In genomic region chr11:3803726-3804510, GRCh38 we compare ENCODE assay signal across 14 cellular contexts.
DNase-seq lines count a peak whose midpoint lies in the region; FAIRE-seq lines count a peak whose summit lies in the region.
"Had no signal": no experiment of that assay in that cellular context is flagged by ENCODE, and none has a peak within 500 bp of the region (broad histone marks: within the 10 kb centered on the region; RNA-seq: fewer than 3 reads in every experiment).

No MANE protein-coding gene starts in this region.

- DNase-seq in HCEC 1CT (peak; percentile 80), SW480 (ENCODE audit: low spot score) (peak; percentile 26), iris pigment epithelial cell (ENCODE audit: low read depth) (peak; percentile 44), urothelium cell line (ENCODE audit: low spot score) (peak; percentile 38), NCI-H146 (lab: John Stamatoyannopoulos, UW) (no peak), GM19240 (ENCODE audit: insufficient read length, low spot score) (no peak), NCI-H510A (lab: John Stamatoyannopoulos, UW) (no peak)
- DNase-seq: activated CD8-positive, alpha-beta memory T cell treated with anti-CD3 and anti-CD28 coated beads, Interleukin-2, amount 10 ng/mL, durations not matched to agents 7 days and 5 days; activated naive CD4-positive, alpha-beta T cell treated with anti-CD3 and anti-CD28 coated beads for 36 hours; brain microvascular endothelial cell; gastrocnemius medialis; occipital lobe; stimulated activated CD4-positive, alpha-beta T cell treated with anti-CD3 and anti-CD28 coated beads, Interleukin-12 subunit alpha, Interleukin-12 subunit beta, amount 100 ng/mL, for 4 hours had no signal

- FAIRE-seq in urothelium cell line (lab: Jason Lieb, UNC) = no peak
- FAIRE-seq: GM12892 had no signal

Comparison
In these comparisons a context has a peak if more than half of its experiments do, and no peak if none do; other contexts are left out.
1. DNase-seq: peak in HCEC 1CT (single experiment), SW480 (single experiment), iris pigment epithelial cell (single experiment) and urothelium cell line (single experiment); none in NCI-H146 (single experiment), GM19240 (single experiment) and NCI-H510A (single experiment).